8 cellular contexts compared by ENCODE assay signal in genomic region chr2:16608661-16609643, GRCh38. TPM values are rescaled to one million over a fixed set of nuclear protein-coding genes. Genes with fewer than 3 reads are reported as not detected.
A peak's percentile ranks its signal among the peaks of the same experiment; 100 is the strongest.
DNase-seq lines count a peak whose midpoint lies in the region; ATAC-seq and TF ChIP-seq lines count a peak whose summit lies in the region.

No MANE protein-coding gene starts in this region.

- peak; percentile 66 for TF ChIP-seq CTCF in AG09319 (IDR thresholded peaks at IDR 0.05; ENCODE audit: low read depth, low read length)

- ATAC-seq in GM18870 (IDR thresholded peaks at IDR 0.05; ENCODE audit: unreplicated experiment) = peak; percentile 85
- peak; percentile 93 for ATAC-seq in HG03139 (IDR thresholded peaks at IDR 0.05; ENCODE audit: unreplicated experiment)
- peak; percentile 92 for ATAC-seq in left colon

- intact Hi-C loops in left colon (cut with DNase I, micrococcal nuclease) = loop anchor here (10.0 kb wide), 2 partner anchors 146 to 974 kb away; no protein-coding TSS in a partner anchor

- DNase-seq in AG09319 (ENCODE audit: extremely low read depth, low read depth) (peak; percentile 24), NCI-H2196 treated with DMSO at 0.1 percent for 48 hours (lab: John Stamatoyannopoulos, UW; ENCODE audit: unreplicated experiment) (peak; percentile 36), left colon (peak; percentile 66 to 86)
- DNase-seq in activated CD4-positive, CD25-positive, alpha-beta regulatory T cell treated with anti-CD3 and anti-CD28 coated beads, Interleukin-2, amount 50 U/mL, for 72 hours = peak; percentile 88
- DNase-seq in stimulated activated CD4-positive, alpha-beta T cell treated with anti-CD3 and anti-CD28 coated beads, Interleukin-1b, Interleukin-23, amount 100 ng/mL, for 48 hours = peak; percentile 84

- H3K27ac ChIP-seq in cingulate gyrus (ENCODE audit: low read depth, low read length) = peak overlapping the region; percentile 84

RNA-seq across cellular contexts. Expression of gene CYRIA, which starts 56.7 kb away (rescaled TPM):
- total RNA-seq in left colon = 1 to 10 TPM; 2.4 to 6.4 TPM

Comparison
In these comparisons a context has a peak if more than half of its experiments do, and no peak if none do; other contexts are left out.
1. Peak in every context shown above with its lines: DNase-seq, ATAC-seq and H3K27ac ChIP-seq.
2. DNase-seq: peak in every context shown above with its lines; median percentile 88 in activated CD4-positive, CD25-positive, alpha-beta regulatory T cell treated with anti-CD3 and anti-CD28 coated beads, Interleukin-2, amount 50 U/mL, for 72 hours; 84 in stimulated activated CD4-positive, alpha-beta T cell treated with anti-CD3 and anti-CD28 coated beads, Interleukin-1b, Interleukin-23, amount 100 ng/mL, for 48 hours; 76 in left colon; 36 in NCI-H2196 treated with DMSO at 0.1 percent for 48 hours; 24 in AG09319.